ENCODE assay signal across 8 cellular contexts in genomic region chr20:50071039-50071888, GRCh38. TPM values are rescaled to one million over a fixed set of nuclear protein-coding genes. Genes with fewer than 3 reads are reported as not detected.
DNase-seq lines count a peak whose midpoint lies in the region; ATAC-seq and TF ChIP-seq lines count a peak whose summit lies in the region.

No MANE protein-coding gene starts in this region.

- H2AFZ ChIP-seq in mesenchymal stem cell (ENCODE audit: low read depth, low read length) = no peak overlapping the region

- TF ChIP-seq CTCF in AG10803 (conservative IDR thresholded peaks at IDR 0.05; ENCODE audit: low read length) = peak; percentile 85

- H3K79me1 ChIP-seq in mesenchymal stem cell (replicated peaks; ENCODE audit: low read length, poor library complexity, severe bottlenecking) = no peaks in the 10 kb centered on the region

- H3K18ac ChIP-seq in mesenchymal stem cell (ENCODE audit: low read depth in 1 of 2, low read length in 2 of 2) = peak overlapping the region in 1 of 2 experiments; percentile 24

- H3K36me3 ChIP-seq in mesenchymal stem cell (ENCODE audit: control insufficient read depth in 1 of 2, insufficient read depth in 2 of 2, low read depth in 1 of 2, low read length in 2 of 2) = no peaks in the 10 kb centered on the region

- ATAC-seq in GM19324 (IDR thresholded peaks at IDR 0.05; ENCODE audit: low FRiP score, unreplicated experiment) = peak; percentile 78

- peak overlapping the region in 1 of 2 experiments; percentile 42 for H2BK12ac ChIP-seq in mesenchymal stem cell (ENCODE audit: low read length in 2 of 2)

- H4K8ac ChIP-seq in mesenchymal stem cell (ENCODE audit: low read length) = no peak overlapping the region

- H3K9ac ChIP-seq in mesenchymal stem cell (ENCODE audit: low read length) = peak overlapping the region; percentile 87

- peak overlapping the region; percentile 54 for H2BK15ac ChIP-seq in mesenchymal stem cell (ENCODE audit: low read depth, poor library complexity, severe bottlenecking)

- peak overlapping the region; percentile 86 for H3K4me2 ChIP-seq in mesenchymal stem cell (ENCODE audit: low read length, poor library complexity, severe bottlenecking)

- H3K27me3 ChIP-seq in mesenchymal stem cell (ENCODE audit: control insufficient read depth in 1 of 2, insufficient read depth in 1 of 2, low read length in 2 of 2) = no peaks in the 10 kb centered on the region

- peak overlapping the region in 1 of 2 experiments; percentile 71 for H3K4ac ChIP-seq in mesenchymal stem cell (ENCODE audit: low read depth in 1 of 2, low read length in 2 of 2)

- H3K9me3 ChIP-seq in mesenchymal stem cell (ENCODE audit: control insufficient read depth, low read length) = no peaks in the 10 kb centered on the region

- no peak overlapping the region for H3K23ac ChIP-seq in mesenchymal stem cell (ENCODE audit: low read length in 2 of 2)

- no peak overlapping the region for H2BK5ac ChIP-seq in mesenchymal stem cell (ENCODE audit: low read depth, low read length, poor library complexity, severe bottlenecking)

- 21% methylated on average over 48 of the region's 48 CpGs for WGBS in mesenchymal stem cell

- peak overlapping the region; percentile 86 for H2BK120ac ChIP-seq in mesenchymal stem cell (ENCODE audit: low read depth, low read length)

- no peak overlapping the region for H3K27ac Mint-ChIP-seq in activated CD4-positive, alpha-beta memory T cell treated with anti-CD3 and anti-CD28 coated beads, Interleukin-2, amount 10 ng/mL, durations not matched to agents 7 days and 5 days

- no peak overlapping the region for H3K27ac ChIP-seq in mesenchymal stem cell (ENCODE audit: low read length, poor library complexity, severe bottlenecking)

- H2AK5ac ChIP-seq in mesenchymal stem cell (ENCODE audit: low read length, severe bottlenecking) = no peak overlapping the region

- H3K4me1 ChIP-seq in mesenchymal stem cell (ENCODE audit: control insufficient read depth, insufficient read depth, low read depth, low read length) = peaks cover 19% of the 10 kb centered on the region

- peaks cover 2% of the 10 kb centered on the region for H3K27me3 Mint-ChIP-seq in activated CD4-positive, alpha-beta memory T cell treated with anti-CD3 and anti-CD28 coated beads, Interleukin-2, amount 10 ng/mL, durations not matched to agents 7 days and 5 days

- DNase-seq in AG10803 (ENCODE audit: low read depth) (peak; percentile 62), HPDE6-E6E7 (ENCODE audit: extremely low spot score) (peak; percentile 98), NCI-H82 treated with DMSO at 0.1 percent for 48 hours (lab: John Stamatoyannopoulos, UW; ENCODE audit: unreplicated experiment) (peak; percentile 62), mesenchymal stem cell (peak; percentile 78)
- DNase-seq in activated CD4-positive, alpha-beta memory T cell treated with anti-CD3 and anti-CD28 coated beads, Interleukin-2, amount 10 ng/mL, durations not matched to agents 7 days and 5 days = peak; percentile 91
- DNase-seq in effector CD4-positive, alpha-beta T cell = peak; percentile 88
- DNase-seq in stimulated activated CD8-positive, alpha-beta memory T cell treated with anti-CD3 and anti-CD28 coated beads, Interleukin-12 subunit alpha, Interleukin-12 subunit beta, amount 100 ng/mL, for 24 hours (ENCODE audit: extremely low read depth) = peak; percentile 72

- no peaks in the 10 kb centered on the region for H3K36me3 Mint-ChIP-seq in activated CD4-positive, alpha-beta memory T cell treated with anti-CD3 and anti-CD28 coated beads, Interleukin-2, amount 10 ng/mL, durations not matched to agents 7 days and 5 days (ENCODE audit: low read depth)

- peak overlapping the region; percentile 28 for H4K91ac ChIP-seq in mesenchymal stem cell (ENCODE audit: low read length)

- no peak overlapping the region for H3K14ac ChIP-seq in mesenchymal stem cell (ENCODE audit: low read length in 2 of 2)

- H3K4me3 ChIP-seq in AG10803 (ENCODE audit: low read length) (peak overlapping the region; percentile 62), mesenchymal stem cell (ENCODE audit: insufficient read depth in 1 of 2, low read depth in 1 of 2, low read length in 2 of 2) (peak overlapping the region; percentile 41 to 65)

- peak overlapping the region; percentile 33 for H3K4me3 Mint-ChIP-seq in activated CD4-positive, alpha-beta memory T cell treated with anti-CD3 and anti-CD28 coated beads, Interleukin-2, amount 10 ng/mL, durations not matched to agents 7 days and 5 days

- CTCF ChIA-PET in activated CD4-positive, alpha-beta memory T cell treated with anti-CD3 and anti-CD28 coated beads, Interleukin-2, amount 10 ng/mL, durations not matched to agents 7 days and 5 days (lab: Charles Lee) = interaction anchor here (0.6 to 10.4 kb wide), 63 partner anchors 9 to 1084 kb away, joined by 3 to 300 read pairs (median 5); partner anchors contain the start of genes PEDS1, SNAI1 and SPATA2

- no peaks in the 10 kb centered on the region for H3K9me3 Mint-ChIP-seq in activated CD4-positive, alpha-beta memory T cell treated with anti-CD3 and anti-CD28 coated beads, Interleukin-2, amount 10 ng/mL, durations not matched to agents 7 days and 5 days

- POLR2A ChIA-PET in activated CD4-positive, alpha-beta memory T cell treated with anti-CD3 and anti-CD28 coated beads, Interleukin-2, amount 10 ng/mL, durations not matched to agents 7 days and 5 days (lab: Charles Lee) = interaction anchor here (0.6 to 1.9 kb wide), 7 partner anchors 9 to 95 kb away, joined by 3 to 11 read pairs (median 3); partner anchors contain the start of genes PEDS1 and SNAI1

- H3K4me1 Mint-ChIP-seq in activated CD4-positive, alpha-beta memory T cell treated with anti-CD3 and anti-CD28 coated beads, Interleukin-2, amount 10 ng/mL, durations not matched to agents 7 days and 5 days = peaks cover 4% of the 10 kb centered on the region

RNA-seq across cellular contexts. Expression of gene UBE2V1, which starts 41.7 kb away (rescaled TPM):
- 100 to 1,000 TPM; 153 to 154 TPM for total RNA-seq in activated CD4-positive, alpha-beta memory T cell treated with anti-CD3 and anti-CD28 coated beads, Interleukin-2, amount 10 ng/mL, durations not matched to agents 7 days and 5 days
- polyA plus RNA-seq in mesenchymal stem cell (2013, experiment 1 of 2) = 292 TPM
- polyA plus RNA-seq in mesenchymal stem cell (2013, experiment 2 of 2) = 286 TPM
